In the genomic region with DNA sequence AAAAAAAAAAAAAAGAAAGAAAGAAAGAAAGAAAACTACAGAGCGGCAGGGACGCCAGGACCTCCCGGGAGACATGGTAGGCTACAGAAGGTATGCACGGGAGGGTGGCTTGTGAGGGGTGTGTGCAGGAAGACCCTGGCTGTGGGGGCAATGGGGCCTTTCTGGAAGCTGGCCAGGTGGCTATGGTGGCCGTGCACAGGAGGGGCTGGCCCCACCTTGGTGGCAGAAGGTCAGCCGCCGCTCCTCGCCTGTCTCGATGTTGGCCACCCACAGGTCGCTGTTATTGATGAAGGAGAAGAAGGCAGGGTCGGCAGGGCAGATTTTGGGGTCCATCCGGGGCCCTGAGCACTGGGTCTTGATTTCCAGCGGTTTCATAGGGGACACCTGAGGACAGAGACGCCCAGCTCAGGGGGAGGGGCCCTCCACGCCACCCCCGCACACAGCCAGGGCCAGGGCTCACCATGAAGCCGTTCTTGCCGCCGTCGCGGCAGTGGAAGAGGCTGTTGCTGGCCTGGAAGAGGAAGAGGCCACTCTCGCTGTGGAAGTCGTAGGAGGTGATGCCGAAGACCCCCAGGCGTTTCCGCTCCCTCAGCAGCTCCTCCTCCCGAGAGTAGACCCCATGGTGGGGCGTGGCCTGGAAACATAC, we compare ENCODE assay signal across 1 cellular context.
TF ChIP-seq lines count a peak whose summit lies in the region.

No MANE protein-coding gene starts in this region.

TF ChIP-seq in liver, 16 proteins besides CTCF, POLR2A, EP300 and RAD21 (continued from another document):
- TF ChIP-seq, protein P1, sequence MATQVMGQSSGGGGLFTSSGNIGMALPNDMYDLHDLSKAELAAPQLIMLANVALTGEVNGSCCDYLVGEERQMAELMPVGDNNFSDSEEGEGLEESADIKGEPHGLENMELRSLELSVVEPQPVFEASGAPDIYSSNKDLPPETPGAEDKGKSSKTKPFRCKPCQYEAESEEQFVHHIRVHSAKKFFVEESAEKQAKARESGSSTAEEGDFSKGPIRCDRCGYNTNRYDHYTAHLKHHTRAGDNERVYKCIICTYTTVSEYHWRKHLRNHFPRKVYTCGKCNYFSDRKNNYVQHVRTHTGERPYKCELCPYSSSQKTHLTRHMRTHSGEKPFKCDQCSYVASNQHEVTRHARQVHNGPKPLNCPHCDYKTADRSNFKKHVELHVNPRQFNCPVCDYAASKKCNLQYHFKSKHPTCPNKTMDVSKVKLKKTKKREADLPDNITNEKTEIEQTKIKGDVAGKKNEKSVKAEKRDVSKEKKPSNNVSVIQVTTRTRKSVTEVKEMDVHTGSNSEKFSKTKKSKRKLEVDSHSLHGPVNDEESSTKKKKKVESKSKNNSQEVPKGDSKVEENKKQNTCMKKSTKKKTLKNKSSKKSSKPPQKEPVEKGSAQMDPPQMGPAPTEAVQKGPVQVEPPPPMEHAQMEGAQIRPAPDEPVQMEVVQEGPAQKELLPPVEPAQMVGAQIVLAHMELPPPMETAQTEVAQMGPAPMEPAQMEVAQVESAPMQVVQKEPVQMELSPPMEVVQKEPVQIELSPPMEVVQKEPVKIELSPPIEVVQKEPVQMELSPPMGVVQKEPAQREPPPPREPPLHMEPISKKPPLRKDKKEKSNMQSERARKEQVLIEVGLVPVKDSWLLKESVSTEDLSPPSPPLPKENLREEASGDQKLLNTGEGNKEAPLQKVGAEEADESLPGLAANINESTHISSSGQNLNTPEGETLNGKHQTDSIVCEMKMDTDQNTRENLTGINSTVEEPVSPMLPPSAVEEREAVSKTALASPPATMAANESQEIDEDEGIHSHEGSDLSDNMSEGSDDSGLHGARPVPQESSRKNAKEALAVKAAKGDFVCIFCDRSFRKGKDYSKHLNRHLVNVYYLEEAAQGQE (IDR thresholded peaks at IDR 0.05), result no peak
- TF ChIP-seq TAF1 (conservative IDR thresholded peaks at IDR 0.05) (no peak), HNF4G (IDR thresholded peaks at IDR 0.05) (no peak), FOXA2 (IDR thresholded peaks at IDR 0.05) (no peak), SP1 (IDR thresholded peaks at IDR 0.05) (no peak), GABPA (IDR thresholded peaks at IDR 0.05 in 1 of 2, conservative IDR thresholded peaks at IDR 0.05 in 1 of 2) (no peak), YY1 (IDR thresholded peaks at IDR 0.05) (no peak), FOXA1 (IDR thresholded peaks at IDR 0.05) (no peak), NR2F2 (IDR thresholded peaks at IDR 0.05) (no peak), ZBTB33 (IDR thresholded peaks at IDR 0.05) (no peak), HNF4A (conservative IDR thresholded peaks at IDR 0.05) (no peak)
- TF ChIP-seq, protein P2, sequence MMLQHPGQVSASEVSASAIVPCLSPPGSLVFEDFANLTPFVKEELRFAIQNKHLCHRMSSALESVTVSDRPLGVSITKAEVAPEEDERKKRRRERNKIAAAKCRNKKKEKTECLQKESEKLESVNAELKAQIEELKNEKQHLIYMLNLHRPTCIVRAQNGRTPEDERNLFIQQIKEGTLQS (IDR thresholded peaks at IDR 0.05), result no peak
TF ChIP-seq in liver: peak in this region for 0.
